In genomic region chr1:41898191-41898713, GRCh38 we compare ENCODE assay signal across 8 cellular contexts. TPM values are rescaled to one million over a fixed set of nuclear protein-coding genes. Genes with fewer than 3 reads are reported as not detected.
DNase-seq lines count a peak whose midpoint lies in the region; ATAC-seq and TF ChIP-seq lines count a peak whose summit lies in the region.

No MANE protein-coding gene starts in this region.

- no peak overlapping the region for H3K9ac ChIP-seq in mesenchymal stem cell (ENCODE audit: low read length)

- peak overlapping the region in 1 of 2 experiments; percentile 68 for H3K14ac ChIP-seq in mesenchymal stem cell (ENCODE audit: low read length in 2 of 2)

- H3K4me2 ChIP-seq in mesenchymal stem cell (ENCODE audit: low read length, poor library complexity, severe bottlenecking), result no peak overlapping the region

- H3K4me3 ChIP-seq in AG04450 (ENCODE audit: low read depth, low read length) (no peak overlapping the region), Peyer's patch (no peak overlapping the region), mesenchymal stem cell (ENCODE audit: insufficient read depth in 1 of 2, low read depth in 1 of 2, low read length in 2 of 2) (no peak overlapping the region)

- H3K27ac ChIP-seq in AG04450 (ENCODE audit: low read depth, low read length) (peak overlapping the region; percentile 11), Peyer's patch (peak overlapping the region in 2 of 4 donors; percentile 27 to 33), mesenchymal stem cell (ENCODE audit: low read length, poor library complexity, severe bottlenecking) (no peak overlapping the region)

- peak overlapping the region; percentile 0 to 98 for H2BK12ac ChIP-seq in mesenchymal stem cell (ENCODE audit: low read length in 2 of 2)

- no peak overlapping the region for H2BK15ac ChIP-seq in mesenchymal stem cell (ENCODE audit: low read depth, poor library complexity, severe bottlenecking)

- H2BK120ac ChIP-seq in mesenchymal stem cell (ENCODE audit: low read depth, low read length), result no peak overlapping the region

- no peak for TF ChIP-seq POLR2A in Peyer's patch (IDR thresholded peaks at IDR 0.05)

- H3K9me3 ChIP-seq in AG04450 (ENCODE audit: control insufficient read depth, insufficient read depth, low read length) (no peaks in the 10 kb centered on the region), Peyer's patch (no peaks in the 10 kb centered on the region), mesenchymal stem cell (ENCODE audit: control insufficient read depth, low read length) (no peaks in the 10 kb centered on the region)

- DNase-seq in AG04450 (ENCODE audit: low read depth, low spot score) (no peak), Peyer's patch (peak in 2 of 3 donors; percentile 67 to 82), mesenchymal stem cell (peak; percentile 85), NCI-H446 (lab: John Stamatoyannopoulos, UW) (no peak), GM13977 (ENCODE audit: low spot score) (no peak)
- peak; percentile 46 for DNase-seq in activated gamma-delta T cell treated with anti-CD3 and anti-CD28 coated beads, Interleukin-2, amount 50 U/mL, for 16 hours (ENCODE audit: low read depth)

- in situ Hi-C loops in GM13977 (cut with MboI; ENCODE audit: low pct_unique_long_range_greater_than_20kb, low sequenced_read_pairs, unreplicated experiment), result no loop called here

- H3K4me1 ChIP-seq in Peyer's patch (peaks cover 0 to 13% (median 0%) of the 10 kb centered on the region in 4 donors), mesenchymal stem cell (ENCODE audit: control insufficient read depth, insufficient read depth, low read depth, low read length) (peaks cover 24% of the 10 kb centered on the region)

- no peak overlapping the region for H3K4ac ChIP-seq in mesenchymal stem cell (ENCODE audit: low read depth in 1 of 2, low read length in 2 of 2)

- POLR2A ChIA-PET in AG04450 (lab: Yijun Ruan, JAX), result no interaction called here

- peak overlapping the region; percentile 11 to 98 for H3K18ac ChIP-seq in mesenchymal stem cell (ENCODE audit: low read depth in 1 of 2, low read length in 2 of 2)

- peak overlapping the region; percentile 14 for H4K8ac ChIP-seq in mesenchymal stem cell (ENCODE audit: low read length)

- WGBS in mesenchymal stem cell, result 23% methylated on average over 6 of the region's 6 CpGs

- H3K79me1 ChIP-seq in mesenchymal stem cell (replicated peaks; ENCODE audit: low read length, poor library complexity, severe bottlenecking), result peaks cover 23% of the 10 kb centered on the region

- no peak overlapping the region for H2BK5ac ChIP-seq in mesenchymal stem cell (ENCODE audit: low read depth, low read length, poor library complexity, severe bottlenecking)

- H3K27me3 ChIP-seq in AG04450 (ENCODE audit: control insufficient read depth, insufficient read depth, low read length), result no peaks in the 10 kb centered on the region
- no peaks in the 10 kb centered on the region for H3K27me3 ChIP-seq in Peyer's patch
- no peaks in the 10 kb centered on the region for H3K27me3 ChIP-seq in mesenchymal stem cell (ENCODE audit: control insufficient read depth in 1 of 2, insufficient read depth in 1 of 2, low read length in 2 of 2)

- no peaks in the 10 kb centered on the region for H3K36me3 ChIP-seq in Peyer's patch
- H3K36me3 ChIP-seq in mesenchymal stem cell (ENCODE audit: control insufficient read depth in 1 of 2, insufficient read depth in 2 of 2, low read depth in 1 of 2, low read length in 2 of 2), result no peaks in the 10 kb centered on the region

- CTCF ChIA-PET in AG04450 (lab: Charles Lee), result interaction anchor here (0.6 kb wide), 1 partner anchor 275 kb away, joined by 3 read pairs; no protein-coding TSS in a partner anchor

- no peak overlapping the region for H2AK5ac ChIP-seq in mesenchymal stem cell (ENCODE audit: low read length, severe bottlenecking)

- no peak overlapping the region for H3K23ac ChIP-seq in mesenchymal stem cell (ENCODE audit: low read length in 2 of 2)

- TF ChIP-seq CTCF in AG04450 (IDR thresholded peaks at IDR 0.05; ENCODE audit: low read depth, low read length), result no peak
- no peak for TF ChIP-seq CTCF in Peyer's patch (IDR thresholded peaks at IDR 0.05)
- no peak for TF ChIP-seq CTCF in GM13977 (IDR thresholded peaks at IDR 0.05; ENCODE audit: extremely low read depth, insufficient read depth, missing control alignments)

- peak overlapping the region; percentile 8 for H4K91ac ChIP-seq in mesenchymal stem cell (ENCODE audit: low read length)

- H2AFZ ChIP-seq in mesenchymal stem cell (ENCODE audit: low read depth, low read length), result peak overlapping the region; percentile 60

- ATAC-seq in GM19455 (IDR thresholded peaks at IDR 0.05; ENCODE audit: unreplicated experiment), result no peak
- no peak for ATAC-seq in HG03108 (IDR thresholded peaks at IDR 0.05; ENCODE audit: unreplicated experiment)

RNA-seq across cellular contexts. Expression of gene HIVEP3, which starts 20.5 kb away (rescaled TPM):
- polyA plus RNA-seq in AG04450 (2011; rRNA removed), result 4.8 and 5.0 TPM in 2 replicates
- 3.5 and 3.6 TPM in 2 replicates for polyA minus RNA-seq in AG04450 (2011; rRNA and poly(A)+ RNA removed)
- 1 to 10 TPM; 4.6 to 8.3 (median 6.5) TPM for total RNA-seq in Peyer's patch
- 3.5 TPM for polyA plus RNA-seq in mesenchymal stem cell (2013, experiment 1 of 2)
- 3.6 TPM for polyA plus RNA-seq in mesenchymal stem cell (2013, experiment 2 of 2)

Comparison
In these comparisons a context has a peak if more than half of its experiments do, and no peak if none do; other contexts are left out.
1. DNase-seq: peak in Peyer's patch (2 of 3), activated gamma-delta T cell treated with anti-CD3 and anti-CD28 coated beads, Interleukin-2, amount 50 U/mL, for 16 hours (single experiment) and mesenchymal stem cell (single experiment); none in AG04450 (single experiment), NCI-H446 (0 of 2) and GM13977 (single experiment).